ENCODE assay signal across 1 cellular context in genomic region chrX:115949900-115950822, GRCh38.
A peak's percentile ranks its signal among the peaks of the same experiment; 100 is the strongest.
TF ChIP-seq lines count a peak whose summit lies in the region.

No MANE protein-coding gene starts in this region.

TF ChIP-seq in HepG2, 621 proteins besides CTCF, POLR2A, EP300 and RAD21 (continued from another document and continues in another):
- TF ChIP-seq SNAPC4 (CRISPR knock-in tag; IDR thresholded peaks at IDR 0.05) (0 out of 2 replicates have a peak, but pooled peaks have one; percentile 41), ZNF362 (CRISPR knock-in tag; IDR thresholded peaks at IDR 0.05; ENCODE audit: borderline replicate concordance) (peak; percentile 69), REPIN1 (CRISPR knock-in tag; IDR thresholded peaks at IDR 0.05; ENCODE audit: borderline replicate concordance, low read depth) (peak; percentile 45; the same call in 1 of the 2 replicates), GMEB1 (CRISPR knock-in tag; IDR thresholded peaks at IDR 0.05; ENCODE audit: borderline replicate concordance) (peak; percentile 27; the same call in 1 of the 2 replicates), RXRA (CRISPR knock-in tag; IDR thresholded peaks at IDR 0.05) (no peak), SOX6 (IDR thresholded peaks at IDR 0.05) (no peak), SOX6 (CRISPR knock-in tag; IDR thresholded peaks at IDR 0.05) (peak; percentile 42), PREB (CRISPR knock-in tag; IDR thresholded peaks at IDR 0.05) (no peak), NR2F6 (IDR thresholded peaks at IDR 0.05) (no peak), NR2F6 (CRISPR knock-in tag; IDR thresholded peaks at IDR 0.05) (0 out of 2 replicates have a peak, but pooled peaks have one; percentile 11), LCORL (IDR thresholded peaks at IDR 0.05) (no peak), LCORL (CRISPR knock-in tag; IDR thresholded peaks at IDR 0.05) (0 out of 2 replicates have a peak, but pooled peaks have one; percentile 71), ZBTB7A (CRISPR knock-in tag; IDR thresholded peaks at IDR 0.05) (0 out of 2 replicates have a peak, but pooled peaks have one; percentile 26), SPEN (CRISPR knock-in tag; IDR thresholded peaks at IDR 0.05; ENCODE audit: low read depth) (0 out of 2 replicates have a peak, but pooled peaks have one; percentile 47), ZNF788 (CRISPR knock-in tag; IDR thresholded peaks at IDR 0.05; ENCODE audit: borderline replicate concordance) (peak; percentile 53; the same call in 1 of the 2 replicates), ARID4A (CRISPR knock-in tag; IDR thresholded peaks at IDR 0.05; ENCODE audit: borderline replicate concordance) (peak; percentile 32; the same call in 1 of the 2 replicates), ARID3A (IDR thresholded peaks at IDR 0.05; ENCODE audit: low read depth, low read length) (no peak), ZFX (CRISPR knock-in tag; IDR thresholded peaks at IDR 0.05; ENCODE audit: low read depth) (peak; percentile 23; the same call in 1 of the 2 replicates), SOX13 (IDR thresholded peaks at IDR 0.05) (no peak), SOX13 (CRISPR knock-in tag; conservative IDR thresholded peaks at IDR 0.05 in 1 of 2, IDR thresholded peaks at IDR 0.05 in 1 of 2) (peak in 1 of 2 experiments; percentile 21; a peak in 1 of 4 replicates), NFYB (CRISPR knock-in tag; IDR thresholded peaks at IDR 0.05) (peak; percentile 49; the same call in 1 of the 2 replicates), NR3C1 (CRISPR knock-in tag; IDR thresholded peaks at IDR 0.05) (no peak), HNF1B (CRISPR knock-in tag; IDR thresholded peaks at IDR 0.05) (0 out of 2 replicates have a peak, but pooled peaks have one; percentile 37), KDM5A (IDR thresholded peaks at IDR 0.05; ENCODE audit: borderline replicate concordance, low read length) (0 out of 2 replicates have a peak, but pooled peaks have one; percentile 44), ZMYM4 (CRISPR knock-in tag; IDR thresholded peaks at IDR 0.05) (peak; percentile 46; the same call in 1 of the 2 replicates), SALL1 (CRISPR knock-in tag; IDR thresholded peaks at IDR 0.05) (peak; percentile 59), CHD2 (IDR thresholded peaks at IDR 0.05; ENCODE audit: low read depth, low read length) (peak; percentile 62; the same call in 1 of the 2 replicates), ZNF687 (CRISPR knock-in tag; IDR thresholded peaks at IDR 0.05) (peak; percentile 52), PBX3 (CRISPR knock-in tag; IDR thresholded peaks at IDR 0.05; ENCODE audit: borderline replicate concordance) (no peak), YY1 (IDR thresholded peaks at IDR 0.05; ENCODE audit: insufficient read depth, insufficient replicate concordance, low read depth, low read length) (peak; percentile 30), SMC3 (IDR thresholded peaks at IDR 0.05; ENCODE audit: low read length) (peak; percentile 54), XRCC5 (optimal IDR thresholded peaks at IDR 0.05; ENCODE audit: low read length) (no peak), ATF1 (CRISPR knock-in tag; IDR thresholded peaks at IDR 0.05) (no peak)
